In the genomic region with DNA sequence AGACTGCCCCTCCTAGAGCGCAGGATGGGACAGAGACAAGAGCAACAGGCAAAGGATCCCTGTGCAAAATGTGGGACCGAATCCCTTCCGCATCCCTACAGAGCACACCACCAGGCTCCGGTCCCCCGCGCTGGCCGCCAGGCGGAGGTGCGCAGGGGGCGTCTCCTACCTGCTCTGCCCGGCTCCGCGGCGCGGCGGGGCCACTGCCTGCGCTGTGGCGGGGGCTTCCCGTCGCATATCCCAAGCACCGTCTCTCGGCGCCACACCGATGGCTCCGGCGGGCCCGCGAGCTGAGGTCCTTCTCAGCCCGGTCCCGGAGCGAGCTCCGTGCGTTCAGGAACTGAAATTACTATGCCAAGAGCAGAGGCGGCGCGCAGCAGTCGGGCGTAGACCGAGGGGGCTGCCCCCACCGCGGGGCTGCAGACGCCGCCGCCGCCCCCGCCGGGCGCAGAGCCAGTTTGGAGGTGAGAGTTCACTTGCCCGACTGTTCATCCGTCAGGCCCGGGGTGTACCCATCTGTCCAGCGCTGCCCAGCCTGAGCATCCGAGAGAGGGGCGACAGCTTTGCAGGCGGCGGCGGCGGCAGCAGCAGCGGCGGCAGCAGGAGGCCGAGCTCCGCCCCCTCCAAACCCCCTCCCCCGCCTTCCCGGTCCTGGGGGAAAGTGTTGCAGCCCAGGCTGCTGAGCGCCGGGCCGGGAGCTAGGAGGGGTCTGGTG, we compare ENCODE assay signal across 8 cellular contexts. TPM values are rescaled to one million over a fixed set of nuclear protein-coding genes. Genes with fewer than 3 reads are reported as not detected.
DNase-seq lines count a peak whose midpoint lies in the region; ATAC-seq and TF ChIP-seq lines count a peak whose summit lies in the region.

A gene (minus strand): TSS at position 355 of the 715 bp plus-strand sequence. CDS start 57,690 bp downstream, outside the sequence.

- no peaks in the 10 kb centered on the region for H3K36me3 ChIP-seq in CD8-positive, alpha-beta T cell (ENCODE audit: insufficient read depth, low read length)

- H3K4me1 Mint-ChIP-seq in CD8-positive, alpha-beta T cell (ENCODE audit: low read depth) = peaks cover 54% of the 10 kb centered on the region

- POLR2A ChIA-PET in CD8-positive, alpha-beta T cell (lab: Charles Lee) = interaction anchor here (0.5 to 1.8 kb wide), 8 partner anchors 9 to 162 kb away, joined by 3 to 19 read pairs (median 4); no protein-coding TSS in a partner anchor

- H3K27ac ChIP-seq in CD8-positive, alpha-beta T cell (ENCODE audit: low read depth, low read length) = peak within 1 kb of the TSS; percentile 59
- peak within 1 kb of the TSS; percentile 24 for H3K27ac ChIP-seq in layer of hippocampus (ENCODE audit: low read depth, low read length)

- peak; percentile 63 for ATAC-seq in CD8-positive, alpha-beta T cell
- peak; percentile 89 for ATAC-seq in GM21529 (IDR thresholded peaks at IDR 0.05; ENCODE audit: unreplicated experiment)

- CTCF ChIA-PET in CD8-positive, alpha-beta T cell (lab: Charles Lee) = interaction anchor here (1.0 to 2.2 kb wide), 6 partner anchors 9 to 82 kb away, joined by 3 to 14 read pairs (median 5); no protein-coding TSS in a partner anchor

- no peaks in the 10 kb centered on the region for H3K27me3 Mint-ChIP-seq in CD8-positive, alpha-beta T cell (ENCODE audit: low read depth)

- H3K27me3 ChIP-seq in CD8-positive, alpha-beta T cell (ENCODE audit: insufficient read depth, low read length) = no peaks in the 10 kb centered on the region
- H3K27me3 ChIP-seq in layer of hippocampus (ENCODE audit: control insufficient read depth, insufficient read depth, low read length) = no peaks in the 10 kb centered on the region

- TF ChIP-seq CTCF in CD8-positive, alpha-beta T cell (IDR thresholded peaks at IDR 0.05) = no peak
- no peak for TF ChIP-seq CTCF in LNCaP clone FGC (IDR thresholded peaks at IDR 0.05; ENCODE audit: control insufficient read depth, extremely low read depth, insufficient read depth)

- H3K4me3 ChIP-seq in CD8-positive, alpha-beta T cell (ENCODE audit: low read depth, low read length) = peak within 1 kb of the TSS; percentile 67
- peak within 1 kb of the TSS; percentile 47 for H3K4me3 ChIP-seq in LNCaP clone FGC (ENCODE audit: low read depth, low read length)

- no peaks in the 10 kb centered on the region for H3K9me3 Mint-ChIP-seq in CD8-positive, alpha-beta T cell

- DNase-seq in CD8-positive, alpha-beta T cell = peak; percentile 39 to 78 (median 64)
- DNase-seq in LNCaP clone FGC (ENCODE audit: low read depth) = no peak
- peak; percentile 19 to 55 (median 36) for DNase-seq in activated CD4-positive, CD25-positive, alpha-beta regulatory T cell (lab: John Stamatoyannopoulos, UW)
- DNase-seq in central memory CD4-positive, alpha-beta T cell = peak; percentile 68
- DNase-seq in stimulated activated CD4-positive, alpha-beta T cell treated with anti-CD3 and anti-CD28 coated beads, Interleukin-1b, Interleukin-23, amount 100 ng/mL, for 4 hours (ENCODE audit: low read depth in 2 of 2) = peak; percentile 46 to 68
- no peak for DNase-seq in NCI-H82 (lab: John Stamatoyannopoulos, UW)

- H3K9me3 ChIP-seq in CD8-positive, alpha-beta T cell (ENCODE audit: low read length) = no peaks in the 10 kb centered on the region

- peaks cover 15% of the 10 kb centered on the region for H3K36me3 Mint-ChIP-seq in CD8-positive, alpha-beta T cell

- H3K27ac Mint-ChIP-seq in CD8-positive, alpha-beta T cell = peak within 1 kb of the TSS; percentile 90

- H3K4me3 Mint-ChIP-seq in CD8-positive, alpha-beta T cell = peak within 1 kb of the TSS; percentile 93

- peaks cover 38% of the 10 kb centered on the region for H3K4me1 ChIP-seq in CD8-positive, alpha-beta T cell (ENCODE audit: insufficient read depth, low read length)

- intact Hi-C loops in CD8-positive, alpha-beta T cell (cut with DNase I, micrococcal nuclease) = loop anchor here in 1 of 2 experiments (1.0 to 10.0 kb wide), 3 partner anchors 8 to 1023 kb away; a partner anchor contains a TSS

RNA-seq across cellular contexts. Expression of the gene that starts here (rescaled TPM):
- total RNA-seq in CD8-positive, alpha-beta T cell = 10 to 100 TPM; 32.1 to 34.4 TPM

Comparison
In these comparisons a context has a peak if more than half of its experiments do, and no peak if none do; other contexts are left out.
1. DNase-seq: peak in CD8-positive, alpha-beta T cell (7 of 7), activated CD4-positive, CD25-positive, alpha-beta regulatory T cell (4 of 4), central memory CD4-positive, alpha-beta T cell (single experiment) and stimulated activated CD4-positive, alpha-beta T cell treated with anti-CD3 and anti-CD28 coated beads, Interleukin-1b, Interleukin-23, amount 100 ng/mL, for 4 hours (2 of 2); none in LNCaP clone FGC (single experiment) and NCI-H82 (single experiment).